Comparison of ENCODE assay signal across 18 cellular contexts in genomic region chr5:98314262-98314661, GRCh38.
DNase-seq lines count a peak whose midpoint lies in the region; ATAC-seq, FAIRE-seq and TF ChIP-seq lines count a peak whose summit lies in the region.
"Had no signal": no experiment of that assay in that cellular context is flagged by ENCODE, and none has a peak within 500 bp of the region (broad histone marks: within the 10 kb centered on the region; RNA-seq: fewer than 3 reads in every experiment).

No MANE protein-coding gene starts in this region.

- no peaks in the 10 kb centered on the region for H3K27me3 ChIP-seq in A673 (replicated peaks; ENCODE audit: insufficient read depth, low read depth, low read length, poor library complexity)
- H3K27me3 ChIP-seq in astrocyte (ENCODE audit: insufficient read depth, low read length): no peaks in the 10 kb centered on the region
- H3K27me3 ChIP-seq in MM.1S (replicated peaks; ENCODE audit: insufficient read depth, low read length): no peaks in the 10 kb centered on the region
- H3K27me3 ChIP-seq: esophagus squamous epithelium, thyroid gland had no signal

- H3K9me2 ChIP-seq in MM.1S (replicated peaks; ENCODE audit: insufficient read depth, low read length): no peaks in the 10 kb centered on the region

- H3K4me3 ChIP-seq in A673 (ENCODE audit: low read depth, low read length, poor library complexity, severe bottlenecking) (no peak overlapping the region), astrocyte (ENCODE audit: insufficient read depth, low read depth, low read length) (no peak overlapping the region), MM.1S (ENCODE audit: low read length) (no peak overlapping the region)
- H3K4me3 ChIP-seq: esophagus squamous epithelium, thyroid gland had no signal

- CTCF ChIA-PET in A673 (lab: Charles Lee): no interaction called here

- H3K36me3 ChIP-seq in A673 (ENCODE audit: insufficient read depth, low read length, poor library complexity, severe bottlenecking) (no peaks in the 10 kb centered on the region), astrocyte (ENCODE audit: insufficient read depth, low read length) (no peaks in the 10 kb centered on the region), MM.1S (replicated peaks; ENCODE audit: insufficient read depth, low read length) (no peaks in the 10 kb centered on the region)
- H3K36me3 ChIP-seq: esophagus squamous epithelium, thyroid gland had no signal

- FAIRE-seq in astrocyte (lab: Jason Lieb, UNC): peak; percentile 100
- FAIRE-seq: A204.1, kidney had no signal

- H3K9me3 ChIP-seq in A673 (ENCODE audit: low read depth, low read length, poor library complexity, severe bottlenecking) (no peaks in the 10 kb centered on the region), astrocyte (ENCODE audit: insufficient read depth, low read depth, low read length) (no peaks in the 10 kb centered on the region), MM.1S (replicated peaks; ENCODE audit: insufficient read depth, low read length) (no peaks in the 10 kb centered on the region)
- H3K9me3 ChIP-seq: esophagus squamous epithelium, thyroid gland had no signal

- no peak overlapping the region for H3K4me3 Mint-ChIP-seq in astrocyte (ENCODE audit: unreplicated experiment)
- H3K4me3 Mint-ChIP-seq: nephron progenitor cell had no signal

- DNase-seq in A673 (ENCODE audit: low spot score): peak; percentile 49
- peak; percentile 91 for DNase-seq in HS-5 (ENCODE audit: low read depth)
- DNase-seq in astrocyte (ENCODE audit: low read depth): peak; percentile 91
- peak; percentile 29 for DNase-seq in glomerular endothelial cell (ENCODE audit: extremely low read depth, low read depth, low spot score)
- no peak for DNase-seq in OCI-M2 (lab: John Stamatoyannopoulos, UW; ENCODE audit: unreplicated experiment)
- no peak for DNase-seq in DMS153 (lab: John Stamatoyannopoulos, UW)
- DNase-seq in MM.1S: no peak
- DNase-seq: activated CD4-positive, alpha-beta T cell treated with anti-CD3 and anti-CD28 coated beads, Interleukin-2, amount 50 U/mL, for 1 hour; central memory CD4-positive, alpha-beta T cell; esophagus squamous epithelium; kidney; NCI-H1694 treated with DMSO at 0.1 percent for 48 hours; NCI-H82; nephron progenitor cell; thyroid gland had no signal

- no TSS peak for BruUV-seq in A673 (replicated peaks; lab: Mats Ljungman, UMichigan)

- H3F3A ChIP-seq in MM.1S (ENCODE audit: insufficient read depth, low read length): no peaks in the 10 kb centered on the region

- H3K27ac ChIP-seq in A673 (ENCODE audit: low read depth, low read length, poor library complexity, severe bottlenecking): no peak overlapping the region
- peak overlapping the region; percentile 95 for H3K27ac ChIP-seq in astrocyte (ENCODE audit: low read depth, low read length)
- H3K27ac ChIP-seq in MM.1S (ENCODE audit: low read length): no peak overlapping the region
- H3K27ac ChIP-seq: esophagus squamous epithelium, thyroid gland had no signal

- peak overlapping the region; percentile 95 for H3K27ac Mint-ChIP-seq in astrocyte (ENCODE audit: unreplicated experiment)
- H3K27ac Mint-ChIP-seq: activated T-helper 2 cell treated with anti-CD3 and anti-CD28 coated beads, Interferon-gamma antibody, Interleukin-2, Interleukin-4, amounts not matched to agents 10 μg/mL and 5 μg/mL and 100 μg/mL, durations not matched to agents 14 hours and 24 hours and 36 hours; nephron progenitor cell had no signal

- no peaks in the 10 kb centered on the region for H3K36me3 Mint-ChIP-seq in astrocyte (ENCODE audit: low read depth, unreplicated experiment)

- H3K79me2 ChIP-seq in astrocyte (ENCODE audit: insufficient read depth, low read length) (no peaks in the 10 kb centered on the region), MM.1S (ENCODE audit: low read length) (no peaks in the 10 kb centered on the region)

- peaks cover 39% of the 10 kb centered on the region for H3K4me1 Mint-ChIP-seq in astrocyte (ENCODE audit: low read depth, unreplicated experiment)

- no peaks in the 10 kb centered on the region for H3K27me3 Mint-ChIP-seq in astrocyte (ENCODE audit: low read depth, unreplicated experiment)

- POLR2A ChIA-PET in A673 (lab: Charles Lee; ENCODE audit: low non-redundant PET): no interaction called here

- peak overlapping the region; percentile 82 for H3K9ac ChIP-seq in astrocyte (ENCODE audit: low read length)
- H3K9ac ChIP-seq in MM.1S (ENCODE audit: low read length): no peak overlapping the region

- H4K20me1 ChIP-seq in astrocyte (ENCODE audit: insufficient read depth, low read length) (no peaks in the 10 kb centered on the region), MM.1S (ENCODE audit: insufficient read depth, low read length) (no peaks in the 10 kb centered on the region)

- no peak for TF ChIP-seq CTCF in A673 (conservative IDR thresholded peaks at IDR 0.05; ENCODE audit: low read depth, low read length)
- no peak for TF ChIP-seq CTCF in astrocyte (IDR thresholded peaks at IDR 0.05; ENCODE audit: insufficient read depth, low read depth, low read length)
- no peak for TF ChIP-seq CTCF in MM.1S (IDR thresholded peaks at IDR 0.05; ENCODE audit: low read length)

- H2AFZ ChIP-seq in astrocyte (ENCODE audit: low read depth, low read length) (no peak overlapping the region), MM.1S (ENCODE audit: low read length) (no peak overlapping the region)

- ATAC-seq in GM18873 (IDR thresholded peaks at IDR 0.05; ENCODE audit: low FRiP score, unreplicated experiment): no peak

- H3K9me3 Mint-ChIP-seq in astrocyte (ENCODE audit: unreplicated experiment): no peaks in the 10 kb centered on the region
- H3K9me3 Mint-ChIP-seq: activated T-helper 2 cell treated with anti-CD3 and anti-CD28 coated beads, Interferon-gamma antibody, Interleukin-2, Interleukin-4, amounts not matched to agents 10 μg/mL and 5 μg/mL and 100 μg/mL, durations not matched to agents 14 hours and 24 hours and 36 hours; nephron progenitor cell had no signal

- H3K4me2 ChIP-seq in astrocyte (ENCODE audit: low read length) (peak overlapping the region; percentile 44), MM.1S (ENCODE audit: low read depth, low read length) (no peak overlapping the region)

- intact Hi-C loops in A673 (cut with micrococcal nuclease; ENCODE audit: unreplicated experiment): no loop called here

- H3K4me1 ChIP-seq in A673 (ENCODE audit: insufficient read depth, low read length, poor library complexity, severe bottlenecking) (peaks cover 4% of the 10 kb centered on the region), astrocyte (ENCODE audit: insufficient read depth, low read length) (peaks cover 31% of the 10 kb centered on the region), MM.1S (ENCODE audit: low read length) (no peaks in the 10 kb centered on the region)
- H3K4me1 ChIP-seq: thyroid gland had no signal

Comparison
In these comparisons a context has a peak if more than half of its experiments do, and no peak if none do; other contexts are left out.
1. DNase-seq: peak in A673 (single experiment), HS-5 (single experiment), astrocyte (single experiment) and glomerular endothelial cell (single experiment); none in OCI-M2 (single experiment), DMS153 (single experiment) and MM.1S (single experiment).